ENCODE assay signal across 32 cellular contexts in the genomic region with DNA sequence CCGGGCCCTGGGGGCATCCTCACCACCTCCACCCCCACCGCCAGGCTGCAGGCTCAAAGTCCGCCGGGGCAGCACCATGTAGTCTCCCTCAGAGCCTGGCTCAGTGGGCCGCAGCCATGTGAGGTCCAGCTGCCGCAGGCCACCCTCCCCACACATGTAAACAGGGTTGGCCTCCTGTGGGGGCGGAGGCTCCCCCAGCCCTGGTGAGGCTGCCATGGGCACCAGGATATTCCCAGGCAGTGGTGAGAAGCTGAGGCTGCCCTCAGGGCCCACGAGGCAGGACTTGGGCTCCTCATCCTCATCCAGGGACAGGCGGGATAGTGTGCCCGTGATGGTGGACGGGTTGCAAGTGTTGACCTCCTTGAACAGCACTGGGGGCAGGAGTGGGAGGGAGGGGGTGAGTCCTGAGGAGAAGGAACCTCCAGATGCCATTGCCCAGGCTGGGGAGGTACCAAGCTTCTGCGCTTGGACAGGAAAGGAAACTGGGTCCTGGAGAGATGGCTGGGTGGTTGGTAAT. TPM values are rescaled to one million over a fixed set of nuclear protein-coding genes. Genes with fewer than 3 reads are reported as not detected.
"Had no signal": no experiment of that assay in that cellular context is flagged by ENCODE, and none has a peak within 500 bp of the region (broad histone marks: within the 10 kb centered on the region; RNA-seq: fewer than 3 reads in every experiment).

No MANE protein-coding gene starts in this region.

- H3K27me3 ChIP-seq: adrenal gland, ascending aorta, breast epithelium, cardiac muscle cell, dorsolateral prefrontal cortex had no signal

- H3K4me3 ChIP-seq: adrenal gland, ascending aorta, breast epithelium, cardiac muscle cell, coronary artery, dorsolateral prefrontal cortex had no signal

- H3K27ac ChIP-seq: adrenal gland, ascending aorta, breast epithelium, cardiac muscle cell, coronary artery had no signal

- H3K36me3 ChIP-seq: adrenal gland, ascending aorta, breast epithelium had no signal

- H3K9me3 ChIP-seq: adrenal gland, ascending aorta, breast epithelium had no signal

- ATAC-seq: activated CD4-positive, alpha-beta T cell treated with anti-CD3 and anti-CD28 coated beads for 36 hours; activated CD8-positive, alpha-beta memory T cell treated with anti-CD3 and anti-CD28 coated beads, Interleukin-2, amount 10 ng/mL, durations not matched to agents 7 days and 5 days; activated CD8-positive, alpha-beta T cell treated with anti-CD3 and anti-CD28 coated beads, Interleukin-2, amount 10 ng/mL, durations not matched to agents 7 days and 5 days; esophagus mucosa had no signal

- H3K4me1 ChIP-seq: adrenal gland, ascending aorta, breast epithelium had no signal

- DNase-seq: activated CD4-positive, alpha-beta memory T cell treated with anti-CD3 and anti-CD28 coated beads for 36 hours; activated CD4-positive, alpha-beta T cell treated with anti-CD3 and anti-CD28 coated beads for 36 hours; activated CD4-positive, alpha-beta T cell treated with anti-CD3 and anti-CD28 coated beads, Interleukin-2, amount 10 ng/mL, durations not matched to agents 24 days and 14 days; activated CD4-positive, CD25-positive, alpha-beta regulatory T cell; activated CD4-positive, CD25-positive, alpha-beta regulatory T cell treated with anti-CD3 and anti-CD28 coated beads, Interleukin-2, amount 50 U/mL, for 72 hours; activated CD8-positive, alpha-beta memory T cell treated with anti-CD3 and anti-CD28 coated beads, Interleukin-2, amount 10 ng/mL, durations not matched to agents 7 days and 5 days; activated CD8-positive, alpha-beta memory T cell treated with anti-CD3 and anti-CD28 coated beads, Interleukin-2, amount 50 U/mL, for 4 hours; activated CD8-positive, alpha-beta T cell treated with anti-CD3 and anti-CD28 coated beads, Interleukin-2, amount 10 ng/mL, durations not matched to agents 7 days and 5 days; activated effector memory CD4-positive, alpha-beta T cell treated with anti-CD3 and anti-CD28 coated beads, Interleukin-2, amount 50 U/mL, for 16 hours; activated naive CD4-positive, alpha-beta T cell treated with anti-CD3 and anti-CD28 coated beads for 36 hours; activated naive CD8-positive, alpha-beta T cell treated with anti-CD3 and anti-CD28 coated beads for 36 hours; activated naive CD8-positive, alpha-beta T cell treated with anti-CD3 and anti-CD28 coated beads, Interleukin-2, amount 50 U/mL, for 24 hours; activated T-cell treated with anti-CD3 and anti-CD28 coated beads, Interleukin-2, amount 50 U/mL, for 1 hour; activated T-cell treated with anti-CD3 and anti-CD28 coated beads, Interleukin-2, amount 50 U/mL, for 48 hours; adrenal gland; amygdala; central memory CD4-positive, alpha-beta T cell; cerebellar nuclear complex; dorsolateral prefrontal cortex; effector memory CD4-positive, alpha-beta T cell; endodermal cell; foreskin fibroblast; head of caudate nucleus; T-helper 2 cell had no signal

RNA-seq across cellular contexts. Expression of gene COL16A1, which starts 27.3 kb away (rescaled TPM):
- total RNA-seq: activated CD4-positive, alpha-beta T cell treated with anti-CD3 and anti-CD28 coated beads, Interleukin-2, amount 10 ng/mL, durations not matched to agents 24 days and 14 days; activated CD8-positive, alpha-beta memory T cell treated with anti-CD3 and anti-CD28 coated beads for 36 hours; activated CD8-positive, alpha-beta memory T cell treated with anti-CD3 and anti-CD28 coated beads, Interleukin-2, amount 10 ng/mL, durations not matched to agents 7 days and 5 days; activated CD8-positive, alpha-beta T cell treated with anti-CD3 and anti-CD28 coated beads, Interleukin-2, amount 10 ng/mL, durations not matched to agents 7 days and 5 days; activated T-helper 1 cell treated with anti-CD3 and anti-CD28 coated beads, Interleukin-12 subunit alpha, Interleukin-12 subunit beta, Interleukin-2, Interleukin-4 antibody, amounts not matched to agents 30 ng/mL and 10 ng/mL and 1 ng/mL, durations not matched to agents 14 hours and 24 hours and 36 hours; activated T-helper 2 cell treated with anti-CD3 and anti-CD28 coated beads, Interferon-gamma antibody, Interleukin-2, Interleukin-4, amounts not matched to agents 10 μg/mL and 5 μg/mL and 100 μg/mL, durations not matched to agents 14 hours and 24 hours and 36 hours had no signal
